ENCODE assay signal across 10 cellular contexts in the genomic region with DNA sequence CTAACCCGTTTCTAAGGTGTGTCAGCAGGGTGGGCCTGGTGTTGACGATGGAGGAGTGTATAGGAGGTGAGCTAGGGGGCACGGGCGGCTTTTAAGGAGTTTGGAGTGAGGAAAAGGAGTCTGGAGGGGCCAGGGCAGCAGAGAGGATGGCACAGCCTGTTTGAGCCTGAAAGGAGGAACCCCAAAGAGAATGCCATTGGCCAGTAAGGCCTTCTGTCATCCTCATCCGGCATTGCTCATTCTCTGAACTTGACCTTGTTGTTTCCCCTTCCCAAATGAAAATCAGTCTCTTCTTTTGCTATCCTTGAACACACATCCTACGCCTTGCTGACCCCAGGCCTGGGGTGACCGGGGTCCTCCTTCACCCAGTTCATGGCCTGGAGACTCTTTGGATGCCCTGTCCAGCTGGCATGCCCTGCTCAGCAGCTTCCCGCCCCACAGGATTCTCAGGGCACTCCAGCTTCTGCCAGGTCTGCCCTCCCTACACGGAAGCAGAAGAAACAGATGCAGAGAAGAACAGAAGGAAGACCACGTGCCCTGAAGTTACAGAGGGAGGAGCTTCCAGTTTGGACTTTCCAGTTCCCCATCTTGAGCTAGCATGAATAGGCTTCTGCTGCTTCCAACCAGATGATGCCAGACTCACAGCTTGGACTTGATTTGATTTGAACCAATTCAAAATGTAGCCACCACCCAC. TPM values are rescaled to one million over a fixed set of nuclear protein-coding genes. Genes with fewer than 3 reads are reported as not detected.
DNase-seq lines count a peak whose midpoint lies in the region; ATAC-seq and TF ChIP-seq lines count a peak whose summit lies in the region.
"Had no signal": no experiment of that assay in that cellular context is flagged by ENCODE, and none has a peak within 500 bp of the region (broad histone marks: within the 10 kb centered on the region; RNA-seq: fewer than 3 reads in every experiment).

No MANE protein-coding gene starts in this region.

- peak overlapping the region in 1 of 2 donors; percentile 70 for H3K27ac Mint-ChIP-seq in natural killer cell
- H3K27ac Mint-ChIP-seq in natural killer cell treated with Interleukin-12 subunit alpha and Interleukin-12 subunit beta and Interleukin-15 and Interleukin-18, amount 100 ng/mL, for 72 hours: no peak overlapping the region
- peak overlapping the region; percentile 43 for H3K27ac Mint-ChIP-seq in neural progenitor cell
- no peak overlapping the region for H3K27ac Mint-ChIP-seq in type B pancreatic cell
- no peak overlapping the region for H3K27ac Mint-ChIP-seq in CD4-positive, alpha-beta T cell
- H3K27ac Mint-ChIP-seq: activated CD8-positive, alpha-beta T cell treated with anti-CD3 and anti-CD28 coated beads, Interleukin-2, amount 10 ng/mL, durations not matched to agents 7 days and 5 days had no signal

- no peak overlapping the region for H3K4me3 ChIP-seq in neural progenitor cell
- H3K4me3 ChIP-seq: MG63 had no signal

- H3K27ac ChIP-seq in epithelial cell of prostate (peak overlapping the region; percentile 86), neural progenitor cell (no peak overlapping the region)
- H3K27ac ChIP-seq in CD4-positive, alpha-beta T cell (ENCODE audit: low read depth, low read length): no peak overlapping the region

- no peak overlapping the region for H3K4me2 ChIP-seq in neural progenitor cell

- CTCF ChIA-PET in CD4-positive, alpha-beta T cell (lab: Charles Lee): no interaction called here

- no peaks in the 10 kb centered on the region for H3K36me3 Mint-ChIP-seq in natural killer cell
- no peaks in the 10 kb centered on the region for H3K36me3 Mint-ChIP-seq in natural killer cell treated with Interleukin-12 subunit alpha and Interleukin-12 subunit beta and Interleukin-15 and Interleukin-18, amount 100 ng/mL, for 72 hours
- H3K36me3 Mint-ChIP-seq in neural progenitor cell: no peaks in the 10 kb centered on the region
- H3K36me3 Mint-ChIP-seq in type B pancreatic cell: no peaks in the 10 kb centered on the region
- no peaks in the 10 kb centered on the region for H3K36me3 Mint-ChIP-seq in CD4-positive, alpha-beta T cell (ENCODE audit: low read depth)

- H3K27me3 Mint-ChIP-seq in natural killer cell (ENCODE audit: low read depth in 2 of 2): peaks cover 7 to 12% of the 10 kb centered on the region in 2 donors
- H3K27me3 Mint-ChIP-seq in natural killer cell treated with Interleukin-12 subunit alpha and Interleukin-12 subunit beta and Interleukin-15 and Interleukin-18, amount 100 ng/mL, for 72 hours: peaks cover 0 to 9% of the 10 kb centered on the region in 2 donors
- H3K27me3 Mint-ChIP-seq in neural progenitor cell (ENCODE audit: insufficient read depth, low read depth): peaks cover 3% of the 10 kb centered on the region
- H3K27me3 Mint-ChIP-seq in type B pancreatic cell: peaks cover 1% of the 10 kb centered on the region
- no peaks in the 10 kb centered on the region for H3K27me3 Mint-ChIP-seq in CD4-positive, alpha-beta T cell

- H3F3A ChIP-seq in neural progenitor cell (ENCODE audit: low read depth): peaks cover 1% of the 10 kb centered on the region

- no peaks in the 10 kb centered on the region for H3K79me2 ChIP-seq in neural progenitor cell (ENCODE audit: low read depth)

- no peak overlapping the region for H2AFZ ChIP-seq in neural progenitor cell (replicated peaks)

- H4K20me1 ChIP-seq in neural progenitor cell (ENCODE audit: low read depth): no peaks in the 10 kb centered on the region

- no peaks in the 10 kb centered on the region for H3K9me3 ChIP-seq in neural progenitor cell (ENCODE audit: low read depth)
- no peaks in the 10 kb centered on the region for H3K9me3 ChIP-seq in CD4-positive, alpha-beta T cell (ENCODE audit: control insufficient read depth, low read length)
- H3K9me3 ChIP-seq: MG63 had no signal

- no peak overlapping the region for H3K9ac ChIP-seq in neural progenitor cell

- no peaks in the 10 kb centered on the region for H3K36me3 ChIP-seq in neural progenitor cell
- H3K36me3 ChIP-seq: MG63 had no signal

- intact Hi-C loops in natural killer cell (cut with micrococcal nuclease): no loop called here
- intact Hi-C loops in CD4-positive, alpha-beta T cell (cut with DNase I, micrococcal nuclease): no loop called here

- no peaks in the 10 kb centered on the region for H3K27me3 ChIP-seq in neural progenitor cell
- H3K27me3 ChIP-seq in CD4-positive, alpha-beta T cell (ENCODE audit: control insufficient read depth, insufficient read depth, low read length): no peaks in the 10 kb centered on the region
- H3K27me3 ChIP-seq: MG63 had no signal

- no peak overlapping the region for H3K4me3 Mint-ChIP-seq in natural killer cell
- no peak overlapping the region for H3K4me3 Mint-ChIP-seq in natural killer cell treated with Interleukin-12 subunit alpha and Interleukin-12 subunit beta and Interleukin-15 and Interleukin-18, amount 100 ng/mL, for 72 hours
- no peak overlapping the region for H3K4me3 Mint-ChIP-seq in neural progenitor cell
- no peak overlapping the region for H3K4me3 Mint-ChIP-seq in type B pancreatic cell
- H3K4me3 Mint-ChIP-seq in CD4-positive, alpha-beta T cell: no peak overlapping the region
- H3K4me3 Mint-ChIP-seq: activated CD8-positive, alpha-beta T cell treated with anti-CD3 and anti-CD28 coated beads, Interleukin-2, amount 10 ng/mL, durations not matched to agents 7 days and 5 days had no signal

- DNase-seq in natural killer cell: no peak
- DNase-seq in natural killer cell treated with Interleukin-12 subunit alpha and Interleukin-12 subunit beta and Interleukin-15 and Interleukin-18, amount 100 ng/mL, for 72 hours (ENCODE audit: low spot score): no peak
- no peak for DNase-seq in epithelial cell of prostate (ENCODE audit: low read depth, low spot score)
- no peak for DNase-seq in neural progenitor cell (ENCODE audit: low spot score)
- no peak for DNase-seq in retina
- no peak for DNase-seq in type B pancreatic cell (ENCODE audit: extremely low spot score, unreplicated experiment)
- DNase-seq in stimulated activated CD8-positive, alpha-beta memory T cell treated with anti-CD3 and anti-CD28 coated beads, Interleukin-4, amount 100 ng/mL, for 48 hours: no peak
- no peak for DNase-seq in CD4-positive, alpha-beta T cell
- DNase-seq: activated CD8-positive, alpha-beta T cell treated with anti-CD3 and anti-CD28 coated beads, Interleukin-2, amount 10 ng/mL, durations not matched to agents 7 days and 5 days; MG63 had no signal

- H3K4me1 Mint-ChIP-seq in natural killer cell (no peaks in the 10 kb centered on the region), neural progenitor cell (peaks cover 4% of the 10 kb centered on the region), type B pancreatic cell (ENCODE audit: unreplicated experiment) (peaks cover 13% of the 10 kb centered on the region)
- H3K4me1 Mint-ChIP-seq in natural killer cell treated with Interleukin-12 subunit alpha and Interleukin-12 subunit beta and Interleukin-15 and Interleukin-18, amount 100 ng/mL, for 72 hours (ENCODE audit: low read depth in 2 of 2): peaks cover 0 to 5% of the 10 kb centered on the region in 2 donors
- H3K4me1 Mint-ChIP-seq in CD4-positive, alpha-beta T cell (ENCODE audit: low read depth): no peaks in the 10 kb centered on the region

- ATAC-seq in natural killer cell: peak in 2 of 3 donors; percentile 24 to 59
- no peak for ATAC-seq in natural killer cell treated with Interleukin-12 subunit alpha and Interleukin-12 subunit beta and Interleukin-15 and Interleukin-18, amount 100 ng/mL, for 72 hours
- ATAC-seq in CD4-positive, alpha-beta T cell (ENCODE audit: poor library complexity): no peak
- ATAC-seq: activated CD8-positive, alpha-beta T cell treated with anti-CD3 and anti-CD28 coated beads, Interleukin-2, amount 10 ng/mL, durations not matched to agents 7 days and 5 days had no signal

- H3K9me3 Mint-ChIP-seq in natural killer cell: no peaks in the 10 kb centered on the region
- no peaks in the 10 kb centered on the region for H3K9me3 Mint-ChIP-seq in natural killer cell treated with Interleukin-12 subunit alpha and Interleukin-12 subunit beta and Interleukin-15 and Interleukin-18, amount 100 ng/mL, for 72 hours
- peaks cover 2% of the 10 kb centered on the region for H3K9me3 Mint-ChIP-seq in neural progenitor cell
- no peaks in the 10 kb centered on the region for H3K9me3 Mint-ChIP-seq in type B pancreatic cell
- no peaks in the 10 kb centered on the region for H3K9me3 Mint-ChIP-seq in CD4-positive, alpha-beta T cell

- H3K4me1 ChIP-seq in neural progenitor cell: no peaks in the 10 kb centered on the region

- POLR2A ChIA-PET in CD4-positive, alpha-beta T cell (lab: Charles Lee): no interaction called here

- no peak for TF ChIP-seq CTCF in natural killer cell (IDR thresholded peaks at IDR 0.05)
- no peak for TF ChIP-seq CTCF in neural progenitor cell (IDR thresholded peaks at IDR 0.05)
- TF ChIP-seq CTCF in type B pancreatic cell (conservative IDR thresholded peaks at IDR 0.05): no peak
- no peak for TF ChIP-seq CTCF in CD4-positive, alpha-beta T cell (IDR thresholded peaks at IDR 0.05)

RNA-seq across cellular contexts. Expression of gene KIF3C, which starts 20.5 kb away (rescaled TPM):
- 1 to 10 TPM; 4.4 to 6.8 (median 5.1) TPM for total RNA-seq in natural killer cell
- total RNA-seq in natural killer cell treated with Interleukin-12 subunit alpha and Interleukin-12 subunit beta and Interleukin-15 and Interleukin-18, amount 100 ng/mL, for 72 hours: 1 to 10 TPM in 1 of 2 donors, under 1 TPM in 1; 0.93 to 2.5 TPM
- 13.2 and 25.9 TPM in 2 replicates for total RNA-seq in neural progenitor cell (ENCODE audit: low replicate concordance)
- total RNA-seq in type B pancreatic cell (ENCODE audit: low replicate concordance): 15.4 and 25.5 TPM in 2 replicates
- total RNA-seq in CD4-positive, alpha-beta T cell: 1 to 10 TPM; 1.8 to 3.4 TPM

RNA-seq across cellular contexts. Expression of gene RAB10, which starts 31.1 kb away (rescaled TPM):
- total RNA-seq in natural killer cell: 10 to 100 TPM; 35.8 to 44.2 (median 39.5) TPM
- 100 to 1,000 TPM in 1 of 2 donors, 10 to 100 TPM in 1; 92.2 to 126 TPM for total RNA-seq in natural killer cell treated with Interleukin-12 subunit alpha and Interleukin-12 subunit beta and Interleukin-15 and Interleukin-18, amount 100 ng/mL, for 72 hours
- 123 and 238 TPM in 2 replicates for total RNA-seq in neural progenitor cell (ENCODE audit: low replicate concordance)
- 143 and 186 TPM in 2 replicates for total RNA-seq in type B pancreatic cell (ENCODE audit: low replicate concordance)
- total RNA-seq in CD4-positive, alpha-beta T cell: 10 to 100 TPM; 13.5 to 13.8 TPM

Comparison
In these comparisons a context has a peak if more than half of its experiments do, and no peak if none do; other contexts are left out.
1. ATAC-seq: peak in natural killer cell (2 of 3); none in natural killer cell treated with Interleukin-12 subunit alpha and Interleukin-12 subunit beta and Interleukin-15 and Interleukin-18, amount 100 ng/mL, for 72 hours (0 of 2) and CD4-positive, alpha-beta T cell (single experiment).